9 cellular contexts compared by ENCODE assay signal in the genomic region with DNA sequence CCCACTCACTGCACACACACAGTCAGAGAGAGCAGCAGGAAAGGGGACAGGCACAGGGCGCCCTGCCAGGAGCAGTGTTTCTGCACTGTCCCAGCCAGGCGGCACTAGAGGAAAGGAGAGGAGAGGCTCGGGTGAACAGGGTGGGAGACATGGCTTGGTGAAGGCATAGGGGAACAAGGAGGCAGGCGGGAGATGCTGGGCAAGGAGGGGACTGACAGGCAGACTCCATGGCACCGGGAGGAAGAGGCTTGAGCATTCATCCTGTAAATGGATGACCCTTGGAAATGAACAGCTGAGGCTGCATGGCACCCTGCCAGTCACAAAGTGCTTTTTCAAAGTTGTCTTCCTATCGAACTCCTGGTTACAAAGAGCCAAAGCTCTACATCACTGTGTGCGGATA. TPM values are rescaled to one million over a fixed set of nuclear protein-coding genes. Genes with fewer than 3 reads are reported as not detected.
DNase-seq lines count a peak whose midpoint lies in the region; ATAC-seq, FAIRE-seq and TF ChIP-seq lines count a peak whose summit lies in the region.
"Had no signal": no experiment of that assay in that cellular context is flagged by ENCODE, and none has a peak within 500 bp of the region (broad histone marks: within the 10 kb centered on the region; RNA-seq: fewer than 3 reads in every experiment).

No MANE protein-coding gene starts in this region.

- in situ Hi-C loops in HepG2 (cut with HindIII; ENCODE audit: extremely low pct_ligation_motif_present, low pct_unique_long_range_greater_than_20kb), result no loop called here

- ATAC-seq in right lobe of liver (peak; percentile 22 to 29 (median 27)), HepG2 (no peak), left cardiac atrium (peak; percentile 43 to 60), GM18861 (IDR thresholded peaks at IDR 0.05; ENCODE audit: unreplicated experiment) (no peak)

- H3K27ac ChIP-seq in right lobe of liver (no peak overlapping the region), HepG2 (ENCODE audit: extremely low read length, insufficient read depth, low read length) (no peak overlapping the region)

- TF ChIP-seq POLR2A in right lobe of liver (IDR thresholded peaks at IDR 0.05) (no peak), HepG2 (IDR thresholded peaks at IDR 0.05; ENCODE audit: insufficient read depth in 1 of 2, low read depth in 2 of 2, low read length in 2 of 2) (no peak)

- intact Hi-C loops in right lobe of liver (cut with DNase I) (no loop called here), HepG2 (cut with micrococcal nuclease; ENCODE audit: unreplicated experiment) (no loop called here), left cardiac atrium (cut with DNase I) (no loop called here)

- CTCF ChIA-PET in HepG2 (lab: Yijun Ruan, JAX; ENCODE audit: low intra/inter-chr PET ratio, low total read pairs), result no interaction called here

- no peaks in the 10 kb centered on the region for H3K27me3 ChIP-seq in right lobe of liver
- H3K27me3 ChIP-seq in HepG2 (ENCODE audit: control insufficient read depth in 1 of 2, insufficient read depth in 2 of 2, low read length in 2 of 2), result no peaks in the 10 kb centered on the region

- TF ChIP-seq RAD21 in HepG2 (CRISPR knock-in tag; IDR thresholded peaks at IDR 0.05), result no peak

- no peak overlapping the region for H2AFZ ChIP-seq in HepG2 (ENCODE audit: low read length)

- H3K9me3 ChIP-seq in right lobe of liver (no peaks in the 10 kb centered on the region), HepG2 (ENCODE audit: low read length) (no peaks in the 10 kb centered on the region)

- peaks cover 12% of the 10 kb centered on the region; the same call in 1 of the 2 replicates for H4K20me1 ChIP-seq in HepG2 (ENCODE audit: insufficient read depth, low read length)

- H3K4me3 ChIP-seq in right lobe of liver (no peak overlapping the region), HepG2 (replicated peaks in 1 of 3; ENCODE audit: insufficient read depth in 1 of 3, low read depth in 2 of 3, low read length in 3 of 3) (no peak overlapping the region)

- H3K4me1 ChIP-seq in right lobe of liver (peaks cover 0 to 20% (median 9%) of the 10 kb centered on the region in 4 donors), HepG2 (ENCODE audit: insufficient read depth, low read length) (peaks cover 15% of the 10 kb centered on the region)

- H3K36me3 ChIP-seq in right lobe of liver (no peaks in the 10 kb centered on the region), HepG2 (replicated peaks in 1 of 2; ENCODE audit: control insufficient read depth in 1 of 2, insufficient read depth in 2 of 2, low read length in 2 of 2) (peaks cover 0 to 1% of the 10 kb centered on the region in 2 experiments; a peak in 2 of 5 replicates)

- no TSS peak for BruUV-seq in HepG2 (replicated peaks; lab: Mats Ljungman, UMichigan)

- TF ChIP-seq EP300 in HepG2 (IDR thresholded peaks at IDR 0.05; ENCODE audit: low read depth in 2 of 2, low read length in 2 of 2) (no peak), HepG2 (CRISPR knock-in tag; IDR thresholded peaks at IDR 0.05; ENCODE audit: borderline replicate concordance) (no peak)

- FAIRE-seq in HepG2 (lab: Jason Lieb, UNC), result no peak

- WGBS in right lobe of liver (ENCODE audit: insufficient coverage, low coverage, low lambda C conversion rate, missing lambda C conversion rate), result 32% methylated on average over 5 of the region's 7 CpGs
- WGBS in HepG2 (ENCODE audit: low lambda C conversion rate), result 96% methylated on average over 7 of the region's 7 CpGs

- peaks cover 88% of the 10 kb centered on the region for H3K79me2 ChIP-seq in HepG2 (ENCODE audit: insufficient read depth, low read length)

- peak in 1 of 3 donors; percentile 45 for DNase-seq in right lobe of liver
- no peak for DNase-seq in HepG2 (ENCODE audit: low spot score)
- no peak for DNase-seq in left cardiac atrium
- no peak for DNase-seq in NCI-H526 treated with DMSO at 0.1 percent for 48 hours (lab: John Stamatoyannopoulos, UW)
- DNase-seq in EL, result no peak
- DNase-seq: activated CD4-positive, alpha-beta T cell treated with anti-CD3 and anti-CD28 coated beads, Interleukin-2, amount 50 U/mL, for 4 hours; OCI-M1; stimulated activated naive CD4-positive, alpha-beta T cell had no signal

- H3K9ac ChIP-seq in HepG2 (ENCODE audit: insufficient read depth, low read depth, low read length), result no peak overlapping the region

- TF ChIP-seq CTCF in right lobe of liver (IDR thresholded peaks at IDR 0.05), result no peak
- no peak for TF ChIP-seq CTCF in HepG2 (CRISPR knock-in tag; IDR thresholded peaks at IDR 0.05)

- POLR2A ChIA-PET in HepG2 (lab: Yijun Ruan, JAX), result no interaction called here

- H3K4me2 ChIP-seq in HepG2 (ENCODE audit: low read depth, low read length), result no peak overlapping the region

RNA-seq across cellular contexts. Expression of a gene that starts 22.5 kb away (rescaled TPM):
- total RNA-seq in right lobe of liver (1 to 10 TPM; 3.4 to 5.4 (median 4.4) TPM), HepG2 (2016; rRNA removed; fragmentation: Illumina TruSeq; extraction: Trizol) (3.3 and 3.8 TPM in 2 replicates), left cardiac atrium (1 to 10 TPM; 5.0 to 5.6 TPM)
- total RNA-seq in HepG2 (2016; cell fraction: cytosol; rRNA removed; fragmentation: Illumina TruSeq; extraction: Trizol; ENCODE audit: low read depth), result 0.88 and 1.1 TPM in 2 replicates
- total RNA-seq in HepG2 (2016; cell fraction: insoluble cytoplasmic fraction; rRNA removed; fragmentation: Illumina TruSeq; extraction: Trizol), result 2.3 and 2.9 TPM in 2 replicates
- 2.2 and 2.5 TPM in 2 replicates for total RNA-seq in HepG2 (2016; cell fraction: membrane; rRNA removed; fragmentation: Illumina TruSeq; extraction: Trizol)
- total RNA-seq in HepG2 (2016; cell fraction: nucleus; rRNA removed; fragmentation: Illumina TruSeq; extraction: Trizol), result 4.4 and 6.8 TPM in 2 replicates
- polyA plus RNA-seq in HepG2 (2011; rRNA removed), result 3.3 and 3.5 TPM in 2 replicates
- polyA plus RNA-seq in HepG2 (2011; cell fraction: cytosol; rRNA removed), result 2.7 and 3.7 TPM in 2 replicates
- 4.2 and 6.4 TPM in 2 replicates for polyA plus RNA-seq in HepG2 (2011; cell fraction: nucleus; rRNA removed)
- 3.0 and 3.2 TPM in 2 replicates for polyA plus RNA-seq in HepG2 (2012)
- 0.35 and 0.40 TPM in 2 replicates for polyA plus RNA-seq in HepG2 (2016; cell fraction: cytosol; fragmentation: Illumina TruSeq; extraction: Trizol; ENCODE audit: low read depth)
- polyA plus RNA-seq in HepG2 (2016; cell fraction: insoluble cytoplasmic fraction; fragmentation: Illumina TruSeq; extraction: Trizol; ENCODE audit: low read depth), result 3.6 and 5.3 TPM in 2 replicates
- polyA plus RNA-seq in HepG2 (2016; cell fraction: membrane; fragmentation: Illumina TruSeq; extraction: Trizol; ENCODE audit: low read depth), result 1.6 and 1.7 TPM in 2 replicates
- polyA plus RNA-seq in HepG2 (2016; cell fraction: nucleus; fragmentation: Illumina TruSeq; extraction: Trizol; ENCODE audit: insufficient read depth, low read depth), result 6.4 and 8.6 TPM in 2 replicates
- 12.3 and 16.1 TPM in 2 replicates for polyA minus RNA-seq in HepG2 (2011; rRNA and poly(A)+ RNA removed; ENCODE audit: low replicate concordance)
- 4.7 and 5.5 TPM in 2 replicates for polyA minus RNA-seq in HepG2 (2011; cell fraction: cytosol; rRNA and poly(A)+ RNA removed)
- polyA minus RNA-seq in HepG2 (2011; cell fraction: nucleus; rRNA and poly(A)+ RNA removed), result 14.0 and 19.3 TPM in 2 replicates

RNA-seq across cellular contexts. Expression of a gene that starts 33.3 kb away (rescaled TPM):
- total RNA-seq in right lobe of liver, result 10 to 100 TPM; 17.2 to 27.4 (median 20.1) TPM
- total RNA-seq in HepG2 (2016; rRNA removed; fragmentation: Illumina TruSeq; extraction: Trizol), result 17.2 and 21.2 TPM in 2 replicates
- 6.0 and 7.6 TPM in 2 replicates for total RNA-seq in HepG2 (2016; cell fraction: cytosol; rRNA removed; fragmentation: Illumina TruSeq; extraction: Trizol; ENCODE audit: low read depth)
- 15.6 and 20.2 TPM in 2 replicates for total RNA-seq in HepG2 (2016; cell fraction: insoluble cytoplasmic fraction; rRNA removed; fragmentation: Illumina TruSeq; extraction: Trizol)
- 18.9 and 19.7 TPM in 2 replicates for total RNA-seq in HepG2 (2016; cell fraction: membrane; rRNA removed; fragmentation: Illumina TruSeq; extraction: Trizol)
- total RNA-seq in HepG2 (2016; cell fraction: nucleus; rRNA removed; fragmentation: Illumina TruSeq; extraction: Trizol), result 18.5 and 21.4 TPM in 2 replicates
- polyA plus RNA-seq in HepG2 (2011; rRNA removed), result 46.5 and 48.0 TPM in 2 replicates
- polyA plus RNA-seq in HepG2 (2011; cell fraction: cytosol; rRNA removed), result 31.6 and 37.8 TPM in 2 replicates
- polyA plus RNA-seq in HepG2 (2011; cell fraction: nucleus; rRNA removed), result 26.3 and 38.8 TPM in 2 replicates
- polyA plus RNA-seq in HepG2 (2012), result 25.6 and 26.5 TPM in 2 replicates
- 5.7 and 6.3 TPM in 2 replicates for polyA plus RNA-seq in HepG2 (2016; cell fraction: cytosol; fragmentation: Illumina TruSeq; extraction: Trizol; ENCODE audit: low read depth)
- 16.1 and 22.5 TPM in 2 replicates for polyA plus RNA-seq in HepG2 (2016; cell fraction: insoluble cytoplasmic fraction; fragmentation: Illumina TruSeq; extraction: Trizol; ENCODE audit: low read depth)
- polyA plus RNA-seq in HepG2 (2016; cell fraction: membrane; fragmentation: Illumina TruSeq; extraction: Trizol; ENCODE audit: low read depth), result 20.6 and 22.2 TPM in 2 replicates
- polyA plus RNA-seq in HepG2 (2016; cell fraction: nucleus; fragmentation: Illumina TruSeq; extraction: Trizol; ENCODE audit: insufficient read depth, low read depth), result 45.9 and 46.6 TPM in 2 replicates
- 181 and 185 TPM in 2 replicates for polyA minus RNA-seq in HepG2 (2011; rRNA and poly(A)+ RNA removed; ENCODE audit: low replicate concordance)
- 33.0 and 39.5 TPM in 2 replicates for polyA minus RNA-seq in HepG2 (2011; cell fraction: cytosol; rRNA and poly(A)+ RNA removed)
- 24.8 and 31.7 TPM in 2 replicates for polyA minus RNA-seq in HepG2 (2011; cell fraction: nucleus; rRNA and poly(A)+ RNA removed)
- 10 to 100 TPM; 27.3 to 28.1 TPM for total RNA-seq in left cardiac atrium

RNA-seq across cellular contexts. Expression of a gene that starts 54.4 kb away (rescaled TPM):
- total RNA-seq in right lobe of liver (10 to 100 TPM; 34.7 to 76.5 (median 41.2) TPM), HepG2 (2016; rRNA removed; fragmentation: Illumina TruSeq; extraction: Trizol) (67.4 and 74.9 TPM in 2 replicates), left cardiac atrium (10 to 100 TPM; 43.2 to 44.5 TPM)
- total RNA-seq in HepG2 (2016; cell fraction: cytosol; rRNA removed; fragmentation: Illumina TruSeq; extraction: Trizol; ENCODE audit: low read depth), result 22.7 and 23.8 TPM in 2 replicates
- 70.2 and 82.6 TPM in 2 replicates for total RNA-seq in HepG2 (2016; cell fraction: insoluble cytoplasmic fraction; rRNA removed; fragmentation: Illumina TruSeq; extraction: Trizol)
- total RNA-seq in HepG2 (2016; cell fraction: membrane; rRNA removed; fragmentation: Illumina TruSeq; extraction: Trizol), result 40.7 and 44.7 TPM in 2 replicates
- total RNA-seq in HepG2 (2016; cell fraction: nucleus; rRNA removed; fragmentation: Illumina TruSeq; extraction: Trizol), result 59.0 and 59.2 TPM in 2 replicates
- 54.7 and 55.7 TPM in 2 replicates for polyA plus RNA-seq in HepG2 (2011; rRNA removed)
- 48.4 and 57.9 TPM in 2 replicates for polyA plus RNA-seq in HepG2 (2011; cell fraction: cytosol; rRNA removed)
- polyA plus RNA-seq in HepG2 (2011; cell fraction: nucleus; rRNA removed), result 29.8 and 32.8 TPM in 2 replicates
- polyA plus RNA-seq in HepG2 (2012), result 35.2 and 40.9 TPM in 2 replicates
- 23.3 and 26.2 TPM in 2 replicates for polyA plus RNA-seq in HepG2 (2016; cell fraction: cytosol; fragmentation: Illumina TruSeq; extraction: Trizol; ENCODE audit: low read depth)
- 69.8 and 76.9 TPM in 2 replicates for polyA plus RNA-seq in HepG2 (2016; cell fraction: insoluble cytoplasmic fraction; fragmentation: Illumina TruSeq; extraction: Trizol; ENCODE audit: low read depth)
- polyA plus RNA-seq in HepG2 (2016; cell fraction: membrane; fragmentation: Illumina TruSeq; extraction: Trizol; ENCODE audit: low read depth), result 35.1 and 42.6 TPM in 2 replicates
- polyA plus RNA-seq in HepG2 (2016; cell fraction: nucleus; fragmentation: Illumina TruSeq; extraction: Trizol; ENCODE audit: insufficient read depth, low read depth), result 93.6 and 97.3 TPM in 2 replicates
- polyA minus RNA-seq in HepG2 (2011; rRNA and poly(A)+ RNA removed; ENCODE audit: low replicate concordance), result 48.4 and 75.2 TPM in 2 replicates
- polyA minus RNA-seq in HepG2 (2011; cell fraction: cytosol; rRNA and poly(A)+ RNA removed), result 21.3 and 23.3 TPM in 2 replicates
- polyA minus RNA-seq in HepG2 (2011; cell fraction: nucleus; rRNA and poly(A)+ RNA removed), result 58.6 and 66.2 TPM in 2 replicates

RNA-seq across cellular contexts. Expression of a gene that starts 55.4 kb away (rescaled TPM):
- 1 to 10 TPM; 2.7 to 8.3 (median 5.3) TPM for total RNA-seq in right lobe of liver
- total RNA-seq in HepG2 (2016; rRNA removed; fragmentation: Illumina TruSeq; extraction: Trizol), result 1.7 and 4.8 TPM in 2 replicates
- total RNA-seq in HepG2 (2016; cell fraction: cytosol; rRNA removed; fragmentation: Illumina TruSeq; extraction: Trizol; ENCODE audit: low read depth), result 13.4 and 14.4 TPM in 2 replicates
- total RNA-seq in HepG2 (2016; cell fraction: insoluble cytoplasmic fraction; rRNA removed; fragmentation: Illumina TruSeq; extraction: Trizol), result 1.0 and 3.2 TPM in 2 replicates
- 5.8 and 6.7 TPM in 2 replicates for total RNA-seq in HepG2 (2016; cell fraction: membrane; rRNA removed; fragmentation: Illumina TruSeq; extraction: Trizol)
- 2.9 and 3.9 TPM in 2 replicates for total RNA-seq in HepG2 (2016; cell fraction: nucleus; rRNA removed; fragmentation: Illumina TruSeq; extraction: Trizol)
- polyA plus RNA-seq in HepG2 (2011; rRNA removed), result 6.8 and 7.7 TPM in 2 replicates
- polyA plus RNA-seq in HepG2 (2011; cell fraction: cytosol; rRNA removed), result 5.6 and 7.1 TPM in 2 replicates
- polyA plus RNA-seq in HepG2 (2011; cell fraction: nucleus; rRNA removed), result 3.8 and 5.7 TPM in 2 replicates
- polyA plus RNA-seq in HepG2 (2012), result 3.0 and 6.9 TPM in 2 replicates
- 4.3 and 4.4 TPM in 2 replicates for polyA plus RNA-seq in HepG2 (2016; cell fraction: cytosol; fragmentation: Illumina TruSeq; extraction: Trizol; ENCODE audit: low read depth)
- 2.5 and 2.6 TPM in 2 replicates for polyA plus RNA-seq in HepG2 (2016; cell fraction: insoluble cytoplasmic fraction; fragmentation: Illumina TruSeq; extraction: Trizol; ENCODE audit: low read depth)
- 5.6 and 5.9 TPM in 2 replicates for polyA plus RNA-seq in HepG2 (2016; cell fraction: membrane; fragmentation: Illumina TruSeq; extraction: Trizol; ENCODE audit: low read depth)
- 5.2 TPM in 2 replicates for polyA plus RNA-seq in HepG2 (2016; cell fraction: nucleus; fragmentation: Illumina TruSeq; extraction: Trizol; ENCODE audit: insufficient read depth, low read depth)
- polyA minus RNA-seq in HepG2 (2011; rRNA and poly(A)+ RNA removed; ENCODE audit: low replicate concordance), result 30.6 and 58.3 TPM in 2 replicates
- polyA minus RNA-seq in HepG2 (2011; cell fraction: cytosol; rRNA and poly(A)+ RNA removed), result 2.2 and 6.2 TPM in 2 replicates
- polyA minus RNA-seq in HepG2 (2011; cell fraction: nucleus; rRNA and poly(A)+ RNA removed), result 4.1 and 7.3 TPM in 2 replicates
- total RNA-seq in left cardiac atrium, result 10 to 100 TPM in 1 of 2 donors, 1 to 10 TPM in 1; 6.7 to 20.2 TPM

Comparison
In these comparisons a context has a peak if more than half of its experiments do, and no peak if none do; other contexts are left out.
1. ATAC-seq: peak in right lobe of liver (4 of 4) and left cardiac atrium (2 of 2); none in HepG2 (single experiment) and GM18861 (single experiment).